In the genomic region with DNA sequence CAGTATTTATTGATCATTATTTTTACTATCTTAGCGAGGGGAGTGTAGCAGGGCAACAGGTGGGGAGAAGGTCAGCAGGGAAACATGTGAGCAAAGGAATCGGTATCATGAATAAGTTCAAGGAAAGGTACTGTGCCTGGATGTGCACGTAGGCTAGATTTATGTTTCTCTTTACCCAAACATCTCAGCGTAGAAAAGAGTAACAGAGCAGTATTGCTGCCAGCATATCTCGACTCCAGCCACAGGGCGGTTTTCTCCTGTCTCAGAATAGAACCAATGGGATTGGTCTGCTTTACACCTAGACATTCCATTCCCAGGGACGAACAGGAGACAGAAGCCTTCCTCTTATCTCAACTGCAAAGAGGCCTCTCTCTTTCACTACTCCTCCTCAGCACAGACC, we compare ENCODE assay signal across 8 cellular contexts.
DNase-seq lines count a peak whose midpoint lies in the region; ATAC-seq and TF ChIP-seq lines count a peak whose summit lies in the region.
"Not testable (repeated sequence)": the region's sequence is repeated elsewhere in the genome, so short reads cannot be mapped to it uniquely, and the experiment has no call there.

No MANE protein-coding gene starts in this region.

- not testable (repeated sequence) for H3K27me3 Mint-ChIP-seq in CD4-positive, alpha-beta memory T cell; activated T-cell treated with anti-CD3 and anti-CD28 coated beads, Interleukin-2, amount 50 U/mL, for 72 hours (ENCODE audit: low read depth); activated naive CD8-positive, alpha-beta T cell treated with anti-CD3 and anti-CD28 coated beads for 36 hours; endodermal cell (ENCODE audit: insufficient read depth); progenitor cell of endocrine pancreas

- WGBS in endodermal cell (ENCODE audit: insufficient coverage in 1 of 2, insufficient read length in 1 of 2), 2 experiments, result 75 to 81% methylated on average over 6 to 7 of the region's 7 CpGs
- WGBS in right cardiac atrium, result 61% methylated on average over 7 of the region's 7 CpGs

- not testable (repeated sequence) for H3K4me3 ChIP-seq in CD4-positive, alpha-beta memory T cell (ENCODE audit: low read length in 2 of 2); endodermal cell (ENCODE audit: low read length); right cardiac atrium (ENCODE audit: low read length); tibial artery

- not testable (repeated sequence) for TF ChIP-seq CTCF in VCaP (conservative IDR thresholded peaks at IDR 0.05); endodermal cell (conservative IDR thresholded peaks at IDR 0.05); progenitor cell of endocrine pancreas (IDR thresholded peaks at IDR 0.05; ENCODE audit: unreplicated experiment); tibial artery (IDR thresholded peaks at IDR 0.05)

- POLR2A ChIA-PET in CD4-positive, alpha-beta memory T cell (lab: Charles Lee; ENCODE audit: partially characterized antibody), result not testable (repeated sequence)

- H3K36me3 ChIP-seq in CD4-positive, alpha-beta memory T cell (ENCODE audit: insufficient read depth, low read length); endodermal cell (ENCODE audit: control insufficient read depth, insufficient read depth, low read length); tibial artery: not testable (repeated sequence)

- H3K4me1 Mint-ChIP-seq in CD4-positive, alpha-beta memory T cell, result peaks cover 6 to 15% (median 10%) of the 10 kb centered on the region in 4 donors
- peaks cover 15% of the 10 kb centered on the region for H3K4me1 Mint-ChIP-seq in activated T-cell treated with anti-CD3 and anti-CD28 coated beads, Interleukin-2, amount 50 U/mL, for 72 hours (ENCODE audit: low read depth)
- peaks cover 16% of the 10 kb centered on the region for H3K4me1 Mint-ChIP-seq in activated naive CD8-positive, alpha-beta T cell treated with anti-CD3 and anti-CD28 coated beads for 36 hours
- not testable (repeated sequence) for H3K4me1 Mint-ChIP-seq in endodermal cell
- peaks cover 11% of the 10 kb centered on the region for H3K4me1 Mint-ChIP-seq in progenitor cell of endocrine pancreas (ENCODE audit: low read depth)

- intact Hi-C loops in CD4-positive, alpha-beta memory T cell (cut with micrococcal nuclease); tibial artery (cut with DNase I; ENCODE audit: low total_unique reads): not testable (repeated sequence)
- intact Hi-C loops in right cardiac atrium (cut with DNase I), result loop anchor here in 1 of 4 donors (5.0 kb wide), 1 partner anchor 36 kb away; no protein-coding TSS in a partner anchor

- not testable (repeated sequence) for H3K27me3 ChIP-seq in CD4-positive, alpha-beta memory T cell (ENCODE audit: insufficient read depth, low read length); endodermal cell (ENCODE audit: control insufficient read depth, insufficient read depth, low read length, poor library complexity, severe bottlenecking); right cardiac atrium (ENCODE audit: control insufficient read depth, insufficient read depth); tibial artery

- not testable (repeated sequence) for DNase-seq in CD4-positive, alpha-beta memory T cell; activated T-cell treated with anti-CD3 and anti-CD28 coated beads, Interleukin-2, amount 50 U/mL, for 72 hours; activated naive CD8-positive, alpha-beta T cell treated with anti-CD3 and anti-CD28 coated beads for 36 hours; endodermal cell; right cardiac atrium; progenitor cell of endocrine pancreas (ENCODE audit: low spot score, unreplicated experiment); tibial artery

- H3K4me1 ChIP-seq in CD4-positive, alpha-beta memory T cell (ENCODE audit: insufficient read depth, low read length); endodermal cell (ENCODE audit: control insufficient read depth, insufficient read depth, low read length); right cardiac atrium (ENCODE audit: control insufficient read depth, insufficient read depth, low read length): not testable (repeated sequence)
- H3K4me1 ChIP-seq in tibial artery, result peaks cover 0 to 34% (median 11%) of the 10 kb centered on the region in 4 donors

- H3K27ac ChIP-seq in CD4-positive, alpha-beta memory T cell (ENCODE audit: low read depth, low read length); endodermal cell (ENCODE audit: low read depth, low read length): not testable (repeated sequence)
- H3K27ac ChIP-seq in VCaP (peak overlapping the region; percentile 60), right cardiac atrium (ENCODE audit: low read length) (peak overlapping the region; percentile 86), tibial artery (peak overlapping the region; percentile 72 to 76)

- H3K36me3 Mint-ChIP-seq in CD4-positive, alpha-beta memory T cell, result peaks cover 0 to 13% of the 10 kb centered on the region in 2 donors
- H3K36me3 Mint-ChIP-seq in activated T-cell treated with anti-CD3 and anti-CD28 coated beads, Interleukin-2, amount 50 U/mL, for 72 hours (ENCODE audit: insufficient read depth in 2 of 2); activated naive CD8-positive, alpha-beta T cell treated with anti-CD3 and anti-CD28 coated beads for 36 hours; endodermal cell (ENCODE audit: low read depth); progenitor cell of endocrine pancreas (ENCODE audit: insufficient read depth): not testable (repeated sequence)

- H3K9me3 Mint-ChIP-seq in CD4-positive, alpha-beta memory T cell; activated T-cell treated with anti-CD3 and anti-CD28 coated beads, Interleukin-2, amount 50 U/mL, for 72 hours; activated naive CD8-positive, alpha-beta T cell treated with anti-CD3 and anti-CD28 coated beads for 36 hours; endodermal cell; progenitor cell of endocrine pancreas (ENCODE audit: low read depth): not testable (repeated sequence)

- H3K9ac ChIP-seq in endodermal cell (ENCODE audit: extremely low read depth, low read length, poor library complexity, severe bottlenecking), result not testable (repeated sequence)

- CTCF ChIA-PET in CD4-positive, alpha-beta memory T cell (lab: Charles Lee; ENCODE audit: partially characterized antibody), result not testable (repeated sequence)

- not testable (repeated sequence) for ATAC-seq in activated T-cell treated with anti-CD3 and anti-CD28 coated beads, Interleukin-2, amount 50 U/mL, for 72 hours (replicated peaks in 1 of 2); right cardiac atrium

- not testable (repeated sequence) for H3K9me3 ChIP-seq in CD4-positive, alpha-beta memory T cell (ENCODE audit: control insufficient read depth in 1 of 2, low read length in 2 of 2); endodermal cell (ENCODE audit: control insufficient read depth, low read length); right cardiac atrium (ENCODE audit: control insufficient read depth, low read length); tibial artery

- peak overlapping the region in 5 of 8 donors; percentile 0 to 78 (median 62) for H3K4me3 Mint-ChIP-seq in CD4-positive, alpha-beta memory T cell
- H3K4me3 Mint-ChIP-seq in activated T-cell treated with anti-CD3 and anti-CD28 coated beads, Interleukin-2, amount 50 U/mL, for 72 hours, result peak overlapping the region; percentile 57 to 73
- H3K4me3 Mint-ChIP-seq in activated naive CD8-positive, alpha-beta T cell treated with anti-CD3 and anti-CD28 coated beads for 36 hours, result peak overlapping the region; percentile 14
- not testable (repeated sequence) for H3K4me3 Mint-ChIP-seq in endodermal cell; progenitor cell of endocrine pancreas (ENCODE audit: low read depth)

- peak overlapping the region in 3 of 7 donors; percentile 67 to 79 (median 76) for H3K27ac Mint-ChIP-seq in CD4-positive, alpha-beta memory T cell
- H3K27ac Mint-ChIP-seq in activated T-cell treated with anti-CD3 and anti-CD28 coated beads, Interleukin-2, amount 50 U/mL, for 72 hours, result peak overlapping the region; percentile 66
- peak overlapping the region; percentile 94 for H3K27ac Mint-ChIP-seq in activated naive CD8-positive, alpha-beta T cell treated with anti-CD3 and anti-CD28 coated beads for 36 hours
- H3K27ac Mint-ChIP-seq in endodermal cell (peak overlapping the region; percentile 50), progenitor cell of endocrine pancreas (peak overlapping the region; percentile 40)
